In the genomic region with DNA sequence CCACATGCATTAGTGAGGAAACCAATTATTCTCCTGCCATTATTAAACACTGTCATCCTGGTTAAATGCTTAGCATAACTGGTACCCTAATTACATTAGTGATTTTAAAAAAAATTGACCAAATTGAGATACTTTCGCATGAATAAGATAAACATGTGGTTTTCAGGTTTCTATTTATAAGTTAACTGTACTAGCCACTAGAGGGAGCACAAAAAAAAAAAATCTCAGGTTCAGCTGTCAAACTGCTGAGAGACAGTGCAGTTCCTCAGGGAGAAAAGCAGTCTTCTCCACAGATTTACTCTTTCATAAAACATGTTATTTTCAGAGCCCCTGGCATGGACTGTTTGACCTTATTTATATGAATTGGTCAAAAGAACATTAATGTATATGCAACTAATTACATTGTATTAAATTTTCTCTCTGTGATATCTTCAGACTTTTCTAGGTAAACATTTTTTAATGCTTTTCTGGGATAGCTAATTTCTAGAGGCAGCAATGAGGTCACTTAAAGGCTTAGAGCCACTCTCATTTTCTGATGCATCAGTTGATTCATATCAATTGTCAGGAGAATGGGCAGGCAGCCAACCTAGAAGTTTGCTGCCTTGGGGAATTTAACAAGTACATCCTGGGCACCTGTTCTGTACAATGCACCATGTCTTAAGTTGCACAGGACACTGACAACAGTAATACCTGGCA, we compare ENCODE assay signal across 8 cellular contexts.
DNase-seq lines count a peak whose midpoint lies in the region; ATAC-seq and TF ChIP-seq lines count a peak whose summit lies in the region.

No MANE protein-coding gene starts in this region.

- no peaks in the 10 kb centered on the region for H3K9me3 Mint-ChIP-seq in osteocyte (ENCODE audit: unreplicated experiment)
- H3K9me3 Mint-ChIP-seq in activated T-cell treated with anti-CD3 and anti-CD28 coated beads, Interleukin-2, amount 50 U/mL, for 24 hours: no peaks in the 10 kb centered on the region

- H3K4me3 ChIP-seq in DOHH2 (ENCODE audit: low read length): no peak overlapping the region
- H3K4me3 ChIP-seq in Jurkat, Clone E6-1 (ENCODE audit: low read length): no peak overlapping the region
- H3K4me3 ChIP-seq in SJCRH30: no peak overlapping the region
- H3K4me3 ChIP-seq in fibroblast of lung (replicated peaks in 1 of 4; ENCODE audit: control extremely low read depth in 1 of 4, insufficient read depth in 1 of 4, low read depth in 3 of 4, low read length in 4 of 4): no peak overlapping the region

- H3K4me1 ChIP-seq in DOHH2 (ENCODE audit: control insufficient read depth, low read length): no peaks in the 10 kb centered on the region
- H3K4me1 ChIP-seq in SJCRH30: peaks cover 13% of the 10 kb centered on the region
- peaks cover 2% of the 10 kb centered on the region for H3K4me1 ChIP-seq in fibroblast of lung (ENCODE audit: control insufficient read depth, extremely low read depth, insufficient read depth, low read length)

- H3K36me3 Mint-ChIP-seq in osteocyte (ENCODE audit: unreplicated experiment): peaks cover 36% of the 10 kb centered on the region
- no peaks in the 10 kb centered on the region for H3K36me3 Mint-ChIP-seq in activated T-cell treated with anti-CD3 and anti-CD28 coated beads, Interleukin-2, amount 50 U/mL, for 24 hours (ENCODE audit: low read depth)

- H3K27me3 Mint-ChIP-seq in osteocyte (ENCODE audit: unreplicated experiment): no peaks in the 10 kb centered on the region
- no peaks in the 10 kb centered on the region for H3K27me3 Mint-ChIP-seq in activated T-cell treated with anti-CD3 and anti-CD28 coated beads, Interleukin-2, amount 50 U/mL, for 24 hours

- TF ChIP-seq CTCF in DOHH2 (IDR thresholded peaks at IDR 0.05; ENCODE audit: low read depth, low read length, poor library complexity, severe bottlenecking) (peak; percentile 65), fibroblast of lung (conservative IDR thresholded peaks at IDR 0.05 in 1 of 2, IDR thresholded peaks at IDR 0.05 in 1 of 2; ENCODE audit: low read depth in 1 of 2, low read length in 2 of 2) (peak; percentile 50 to 55), osteocyte (IDR thresholded peaks at IDR 0.05) (peak; percentile 74)

- H3K4me1 Mint-ChIP-seq in osteocyte (ENCODE audit: unreplicated experiment): no peaks in the 10 kb centered on the region
- H3K4me1 Mint-ChIP-seq in activated T-cell treated with anti-CD3 and anti-CD28 coated beads, Interleukin-2, amount 50 U/mL, for 24 hours (ENCODE audit: low read depth): no peaks in the 10 kb centered on the region

- H3F3A ChIP-seq in DOHH2 (ENCODE audit: control insufficient read depth, insufficient read depth): no peaks in the 10 kb centered on the region

- no peaks in the 10 kb centered on the region for H3K9me2 ChIP-seq in DOHH2 (replicated peaks; ENCODE audit: control insufficient read depth, low read length)

- H3K36me3 ChIP-seq in DOHH2 (ENCODE audit: control insufficient read depth, low read length): no peaks in the 10 kb centered on the region
- H3K36me3 ChIP-seq in SJCRH30: peaks cover 93% of the 10 kb centered on the region
- H3K36me3 ChIP-seq in fibroblast of lung (ENCODE audit: control insufficient read depth, insufficient read depth, low read length): peaks cover 2% of the 10 kb centered on the region

- DNase-seq in Jurkat, Clone E6-1 (ENCODE audit: low read depth, low spot score): peak; percentile 39
- DNase-seq in SJCRH30 (peak; percentile 34 to 78), fibroblast of lung (ENCODE audit: low read depth in 2 of 2) (peak; percentile 44 to 71), osteocyte (ENCODE audit: extremely low spot score, unreplicated experiment) (no peak), NK-92 (lab: John Stamatoyannopoulos, UW; ENCODE audit: unreplicated experiment) (no peak)
- no peak for DNase-seq in activated T-cell treated with anti-CD3 and anti-CD28 coated beads, Interleukin-2, amount 50 U/mL, for 24 hours

- peak; percentile 53 for ATAC-seq in GM21447 (IDR thresholded peaks at IDR 0.05; ENCODE audit: unreplicated experiment)

- no peaks in the 10 kb centered on the region for H3K9me3 ChIP-seq in DOHH2 (ENCODE audit: control insufficient read depth, insufficient read depth, low read length)
- H3K9me3 ChIP-seq in SJCRH30 (replicated peaks): no peaks in the 10 kb centered on the region
- no peaks in the 10 kb centered on the region for H3K9me3 ChIP-seq in fibroblast of lung (ENCODE audit: control insufficient read depth, insufficient read depth, low read depth, low read length)

- no peaks in the 10 kb centered on the region for H4K20me1 ChIP-seq in DOHH2 (ENCODE audit: control insufficient read depth, insufficient read depth, low read depth, low read length)
- no peaks in the 10 kb centered on the region for H4K20me1 ChIP-seq in fibroblast of lung (ENCODE audit: control insufficient read depth, extremely low read depth, insufficient read depth, low read length)

- H2AFZ ChIP-seq in fibroblast of lung (ENCODE audit: low read length): no peak overlapping the region

- H3K27ac Mint-ChIP-seq in osteocyte (ENCODE audit: unreplicated experiment): no peak overlapping the region
- H3K27ac Mint-ChIP-seq in activated T-cell treated with anti-CD3 and anti-CD28 coated beads, Interleukin-2, amount 50 U/mL, for 24 hours: no peak overlapping the region

- H3K9ac ChIP-seq in fibroblast of lung (ENCODE audit: insufficient read depth, low read length): no peak overlapping the region

- H3K79me2 ChIP-seq in DOHH2 (ENCODE audit: control insufficient read depth, low read length) (no peaks in the 10 kb centered on the region), fibroblast of lung (ENCODE audit: control insufficient read depth, insufficient read depth, low read length) (no peaks in the 10 kb centered on the region)

- no peak overlapping the region for H3K27ac ChIP-seq in DOHH2 (ENCODE audit: low read depth, low read length)
- no peak overlapping the region for H3K27ac ChIP-seq in SJCRH30
- H3K27ac ChIP-seq in fibroblast of lung (ENCODE audit: insufficient read depth, low read length): no peak overlapping the region

- no peak overlapping the region for H3K4me3 Mint-ChIP-seq in osteocyte (ENCODE audit: unreplicated experiment)
- H3K4me3 Mint-ChIP-seq in activated T-cell treated with anti-CD3 and anti-CD28 coated beads, Interleukin-2, amount 50 U/mL, for 24 hours: no peak overlapping the region

- H3K4me2 ChIP-seq in DOHH2 (ENCODE audit: low read length): no peak overlapping the region
- peak overlapping the region; percentile 8 for H3K4me2 ChIP-seq in fibroblast of lung (ENCODE audit: extremely low read depth, insufficient read depth, low read length)

- H3K27me3 ChIP-seq in DOHH2 (ENCODE audit: control insufficient read depth, low read length) (no peaks in the 10 kb centered on the region), SJCRH30 (no peaks in the 10 kb centered on the region), fibroblast of lung (ENCODE audit: control insufficient read depth, insufficient read depth, low read length) (no peaks in the 10 kb centered on the region)

Comparison
In these comparisons a context has a peak if more than half of its experiments do, and no peak if none do; other contexts are left out.
1. DNase-seq: peak in Jurkat, Clone E6-1 (single experiment), SJCRH30 (2 of 2) and fibroblast of lung (2 of 2); none in osteocyte (single experiment), activated T-cell treated with anti-CD3 and anti-CD28 coated beads, Interleukin-2, amount 50 U/mL, for 24 hours (single experiment) and NK-92 (single experiment).
2. Peak in every context shown above with its lines, with median percentiles within 50 percentile points of each other: CTCF ChIP-seq.